1 cellular context compared by ENCODE assay signal in genomic region chr4:75514949-75515612, GRCh38.
TF ChIP-seq lines count a peak whose summit lies in the region.

No MANE protein-coding gene starts in this region.

TF ChIP-seq in IMR-90, 13 proteins besides CTCF, POLR2A, EP300 and RAD21:
- TF ChIP-seq CEBPB (IDR thresholded peaks at IDR 0.05; ENCODE audit: low read depth, low read length) (no peak), ELK1 (IDR thresholded peaks at IDR 0.05; ENCODE audit: borderline replicate concordance, low read depth, low read length) (no peak), MXI1 (IDR thresholded peaks at IDR 0.05; ENCODE audit: borderline replicate concordance, low read depth, low read length) (no peak), RFX5 (IDR thresholded peaks at IDR 0.05; ENCODE audit: low read depth, low read length) (no peak), MAZ (IDR thresholded peaks at IDR 0.05; ENCODE audit: borderline replicate concordance, low read depth, low read length) (no peak), USF2 (IDR thresholded peaks at IDR 0.05; ENCODE audit: low read depth, low read length) (no peak), MAFK (IDR thresholded peaks at IDR 0.05; ENCODE audit: low read depth, low read length) (no peak), BHLHE40 (IDR thresholded peaks at IDR 0.05; ENCODE audit: low read depth, low read length) (no peak), FOS (IDR thresholded peaks at IDR 0.05; ENCODE audit: low read depth, low read length) (no peak), SMC3 (IDR thresholded peaks at IDR 0.05; ENCODE audit: low read depth, low read length) (no peak), RCOR1 (IDR thresholded peaks at IDR 0.05; ENCODE audit: insufficient replicate concordance, low read length) (no peak), NFE2L2 (IDR thresholded peaks at IDR 0.05; ENCODE audit: low read depth, low read length) (no peak)
TF ChIP-seq in IMR-90: peak in this region for 0.
